Comparison of ENCODE assay signal across 19 cellular contexts in genomic region chr4:63169836-63170235, GRCh38.
"Had no signal": no experiment of that assay in that cellular context is flagged by ENCODE, and none has a peak within 500 bp of the region (broad histone marks: within the 10 kb centered on the region; RNA-seq: fewer than 3 reads in every experiment).

No MANE protein-coding gene starts in this region.

- H3K36me3 ChIP-seq: esophagus squamous epithelium, left ventricle myocardium inferior, prostate gland, stomach had no signal

- H3K4me3 ChIP-seq: esophagus squamous epithelium, hepatocyte, left ventricle myocardium inferior, lung, prostate gland, stomach had no signal

- H3K4me1 ChIP-seq: esophagus squamous epithelium, left ventricle myocardium inferior, parathyroid adenoma, prostate gland, stomach had no signal

- H3K9me3 ChIP-seq: esophagus squamous epithelium, prostate gland had no signal

- H3K27me3 ChIP-seq: esophagus squamous epithelium, hepatocyte, stomach had no signal

- H3K27ac ChIP-seq: esophagus squamous epithelium, hepatocyte, left ventricle myocardium inferior, parathyroid adenoma, prostate gland, stomach had no signal

- DNase-seq: esophagus squamous epithelium; foreskin fibroblast; head of caudate nucleus; kidney; left cardiac atrium; left ventricle myocardium inferior; mesenchymal stem cell; midbrain; stimulated activated CD4-positive, alpha-beta T cell treated with anti-CD3 and anti-CD28 coated beads, Interleukin-2, amount 100 ng/mL, for 24 hours; stimulated activated CD4-positive, alpha-beta T cell treated with anti-CD3 and anti-CD28 coated beads, Interleukin-4, amount 100 ng/mL, for 4 hours; stimulated activated naive B cell treated with anti-CD40 and anti-IgM and Interleukin-4, amounts not matched to agents 10 μg/mL and 1 μg/mL and 100 μg/mL, for 72 hours; stomach; trophoblast cell had no signal

- ATAC-seq: left cardiac atrium; natural killer cell treated with Interleukin-12 subunit alpha and Interleukin-12 subunit beta and Interleukin-15 and Interleukin-18, amount 100 ng/mL, for 72 hours; sciatic nerve; stimulated activated naive B cell treated with anti-CD40 and anti-IgM and Interleukin-4, amounts not matched to agents 10 μg/mL and 1 μg/mL and 100 μg/mL, for 72 hours had no signal
